Comparison of ENCODE assay signal across 8 cellular contexts in the genomic region with DNA sequence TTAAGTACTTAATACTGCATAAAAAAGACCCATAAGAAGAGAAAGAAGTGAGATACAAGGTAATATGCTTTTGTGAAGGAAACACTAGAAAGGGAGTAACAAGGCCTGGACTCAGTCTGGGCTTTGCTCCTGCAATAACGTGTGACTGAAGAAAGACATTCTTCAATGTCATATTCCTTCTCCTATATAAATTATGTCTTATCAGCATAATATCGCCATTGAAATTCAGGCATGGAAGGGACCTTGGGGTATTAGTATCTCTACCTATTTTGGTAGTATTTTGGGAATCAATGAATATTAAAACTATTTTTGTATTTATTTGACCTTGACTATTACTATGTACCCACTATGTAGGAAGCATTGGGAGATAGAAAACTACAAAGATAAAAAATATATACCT.
"Had no signal": no experiment of that assay in that cellular context is flagged by ENCODE, and none has a peak within 500 bp of the region (broad histone marks: within the 10 kb centered on the region; RNA-seq: fewer than 3 reads in every experiment).

No MANE protein-coding gene starts in this region.

- ATAC-seq: GM12878 had no signal

- H3K4me3 ChIP-seq: GM12878 had no signal

- DNase-seq: GDM1, GF-D8 had no signal

- FAIRE-seq: G401.6, GM12878, GM12891, GM12892, GM18507, GM19239 had no signal
